ENCODE assay signal across 8 cellular contexts in the genomic region with DNA sequence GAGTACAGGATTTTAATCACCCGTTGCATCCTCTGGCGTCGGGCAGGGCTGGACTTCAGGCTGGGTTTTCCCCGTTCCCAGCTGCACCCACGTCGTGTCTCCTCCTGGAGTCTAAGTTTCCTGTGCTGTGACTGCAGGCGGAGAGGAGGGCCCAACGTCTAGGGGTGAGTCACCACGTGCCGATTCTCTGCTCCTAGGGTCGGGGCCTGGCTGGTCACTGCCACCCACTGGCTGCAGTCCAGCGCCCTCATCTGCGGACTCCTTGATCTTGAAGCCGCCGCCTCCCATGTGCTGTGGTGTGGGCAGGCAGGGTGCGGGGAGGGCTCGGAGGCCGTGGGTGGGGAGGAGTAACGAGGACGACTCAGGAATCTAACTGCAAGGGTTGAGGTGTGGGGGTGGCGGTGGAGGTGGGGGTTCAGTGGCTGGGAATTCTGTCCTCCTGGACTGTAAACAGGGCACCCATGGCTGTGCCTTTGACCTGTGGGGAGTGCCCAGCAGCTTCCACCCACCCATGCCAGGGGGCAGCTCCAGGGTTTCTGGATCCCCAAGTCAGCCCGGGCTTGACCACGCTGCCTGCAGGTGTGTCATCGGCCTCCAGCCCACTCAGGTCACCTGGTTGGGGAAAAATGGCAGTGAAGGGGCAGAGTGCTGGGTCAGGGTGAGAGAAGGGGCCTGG.
A peak's percentile ranks its signal among the peaks of the same experiment; 100 is the strongest.
DNase-seq lines count a peak whose midpoint lies in the region; ATAC-seq, FAIRE-seq and TF ChIP-seq lines count a peak whose summit lies in the region.

No MANE protein-coding gene starts in this region.

- H3K27ac Mint-ChIP-seq in progenitor cell of endocrine pancreas, result no peak overlapping the region

- no peak overlapping the region for H3K27ac ChIP-seq in RWPE2 (ENCODE audit: poor library complexity, severe bottlenecking)
- H3K27ac ChIP-seq in pancreas, result no peak overlapping the region

- intact Hi-C loops in pancreas (cut with DNase I), result no loop called here

- H3K4me3 ChIP-seq in RWPE2 (ENCODE audit: severe bottlenecking), result no peak overlapping the region
- no peak overlapping the region for H3K4me3 ChIP-seq in pancreas

- peak; percentile 89 for ATAC-seq in RWPE2 (ENCODE audit: low read depth)
- ATAC-seq in pancreas, result peak; percentile 51 to 80 (median 72)

- no peaks in the 10 kb centered on the region for H3K36me3 Mint-ChIP-seq in progenitor cell of endocrine pancreas (ENCODE audit: insufficient read depth)

- no peaks in the 10 kb centered on the region for H3K9me3 ChIP-seq in RWPE2 (ENCODE audit: severe bottlenecking)
- no peaks in the 10 kb centered on the region for H3K9me3 ChIP-seq in pancreas

- peaks cover 38% of the 10 kb centered on the region for H3K27me3 Mint-ChIP-seq in progenitor cell of endocrine pancreas

- no peak for FAIRE-seq in pancreas (lab: Jason Lieb, UNC)

- TF ChIP-seq CTCF in RWPE2 (IDR thresholded peaks at IDR 0.05; ENCODE audit: poor library complexity, severe bottlenecking) (no peak), pancreas (IDR thresholded peaks at IDR 0.05) (no peak), progenitor cell of endocrine pancreas (IDR thresholded peaks at IDR 0.05; ENCODE audit: unreplicated experiment) (no peak)

- H3K4me3 Mint-ChIP-seq in progenitor cell of endocrine pancreas (ENCODE audit: low read depth), result no peak overlapping the region

- H3K36me3 ChIP-seq in RWPE2 (ENCODE audit: low read depth) (no peaks in the 10 kb centered on the region), pancreas (no peaks in the 10 kb centered on the region)

- H3K27me3 ChIP-seq in RWPE2 (ENCODE audit: insufficient read depth, poor library complexity, severe bottlenecking) (no peaks in the 10 kb centered on the region), pancreas (no peaks in the 10 kb centered on the region)

- no peaks in the 10 kb centered on the region for H3K9me3 Mint-ChIP-seq in progenitor cell of endocrine pancreas (ENCODE audit: low read depth)

- DNase-seq in ELF-1 (ENCODE audit: low read depth, low spot score), result peak; percentile 69
- no peak for DNase-seq in RWPE2 (ENCODE audit: low spot score)
- peak; percentile 28 for DNase-seq in foreskin melanocyte
- peak in 5 of 6 donors; percentile 39 to 71 (median 68) for DNase-seq in pancreas
- no peak for DNase-seq in cortex of kidney (lab: John Stamatoyannopoulos, UW)
- no peak for DNase-seq in stimulated activated CD8-positive, alpha-beta memory T cell treated with anti-CD3 and anti-CD28 coated beads, Interleukin-4, amount 100 ng/mL, for 48 hours
- DNase-seq in progenitor cell of endocrine pancreas (ENCODE audit: low spot score, unreplicated experiment), result no peak
- DNase-seq in NCI-H526 (lab: John Stamatoyannopoulos, UW), result no peak

- 31 to 41% methylated on average over 24 of the region's 24 CpGs for WGBS in pancreas, 2 donors

- H3K4me1 ChIP-seq in RWPE2 (ENCODE audit: insufficient read depth, poor library complexity, severe bottlenecking) (no peaks in the 10 kb centered on the region), pancreas (peaks cover 0 to 4% (median 0%) of the 10 kb centered on the region in 3 donors)

- no peaks in the 10 kb centered on the region for H3K4me1 Mint-ChIP-seq in progenitor cell of endocrine pancreas (ENCODE audit: low read depth)

Comparison
In these comparisons a context has a peak if more than half of its experiments do, and no peak if none do; other contexts are left out.
1. DNase-seq: peak in ELF-1 (single experiment), foreskin melanocyte (single experiment) and pancreas (5 of 6); none in RWPE2 (single experiment), cortex of kidney (single experiment), stimulated activated CD8-positive, alpha-beta memory T cell treated with anti-CD3 and anti-CD28 coated beads, Interleukin-4, amount 100 ng/mL, for 48 hours (single experiment), progenitor cell of endocrine pancreas (single experiment) and NCI-H526 (0 of 2).